7 cellular contexts compared by ENCODE assay signal in genomic region chr17:74042744-74043486, GRCh38.
DNase-seq lines count a peak whose midpoint lies in the region; ATAC-seq and TF ChIP-seq lines count a peak whose summit lies in the region.

No MANE protein-coding gene starts in this region.

- 18% methylated on average over 8 of the region's 8 CpGs for WGBS in GM23248 (ENCODE audit: low coverage in 1 of 2, low lambda C conversion rate in 2 of 2, missing lambda C conversion rate in 2 of 2), 2 experiments

- no peaks in the 10 kb centered on the region for H3K79me2 ChIP-seq in GM23248 (ENCODE audit: insufficient read depth)

- DNase-seq in GM23248 (peak; percentile 99), SJCRH30 (peak; percentile 37 to 39), foreskin fibroblast (peak; percentile 32), NCI-H1417 (lab: John Stamatoyannopoulos, UW) (no peak), Kasumi-1 (lab: John Stamatoyannopoulos, UW) (no peak)
- DNase-seq in stimulated activated CD4-positive, alpha-beta T cell treated with anti-CD3 and anti-CD28 coated beads, Interleukin-4, amount 100 ng/mL, for 4 hours = peak; percentile 2 to 3

- H3K9ac ChIP-seq in GM23248 = no peak overlapping the region

- TF ChIP-seq CTCF in foreskin fibroblast (IDR thresholded peaks at IDR 0.05; ENCODE audit: low read depth, low read length) = no peak

- H3K9me2 ChIP-seq in GM23248 (ENCODE audit: insufficient read depth) = no peaks in the 10 kb centered on the region

- H2AFZ ChIP-seq in GM23248 = no peak overlapping the region

- H3K9me3 ChIP-seq in GM23248 (ENCODE audit: low read depth) (no peaks in the 10 kb centered on the region), SJCRH30 (replicated peaks) (no peaks in the 10 kb centered on the region)

- H3K27ac ChIP-seq in GM23248 (no peak overlapping the region), SJCRH30 (no peak overlapping the region)

- H3K4me1 ChIP-seq in GM23248 (ENCODE audit: insufficient read depth) (peaks cover 8% of the 10 kb centered on the region), SJCRH30 (no peaks in the 10 kb centered on the region)

- peaks cover 3% of the 10 kb centered on the region; the same call in 1 of the 2 replicates for H3F3A ChIP-seq in GM23248 (ENCODE audit: insufficient read depth)

- ATAC-seq in GM21367 (IDR thresholded peaks at IDR 0.05; ENCODE audit: unreplicated experiment) = no peak

- H3K36me3 ChIP-seq in GM23248 (ENCODE audit: low read depth) = no peaks in the 10 kb centered on the region
- H3K36me3 ChIP-seq in SJCRH30 = no peaks in the 10 kb centered on the region

- H3K27me3 ChIP-seq in GM23248 (replicated peaks; ENCODE audit: insufficient read depth) = no peaks in the 10 kb centered on the region
- peaks cover 31% of the 10 kb centered on the region for H3K27me3 ChIP-seq in SJCRH30

- in situ Hi-C loops in GM23248 (cut with MboI) = no loop called here

- no peak overlapping the region for H3K4me3 ChIP-seq in GM23248
- no peak overlapping the region for H3K4me3 ChIP-seq in SJCRH30
- H3K4me3 ChIP-seq in foreskin fibroblast (ENCODE audit: low read depth in 1 of 2, low read length in 2 of 2) = no peak overlapping the region

- H4K20me1 ChIP-seq in GM23248 (ENCODE audit: insufficient read depth) = no peaks in the 10 kb centered on the region

- H3K4me2 ChIP-seq in GM23248 (ENCODE audit: unreplicated experiment) = peak overlapping the region; percentile 45

Comparison
In these comparisons a context has a peak if more than half of its experiments do, and no peak if none do; other contexts are left out.
1. DNase-seq: peak in GM23248 (single experiment), SJCRH30 (2 of 2), foreskin fibroblast (2 of 2) and stimulated activated CD4-positive, alpha-beta T cell treated with anti-CD3 and anti-CD28 coated beads, Interleukin-4, amount 100 ng/mL, for 4 hours (2 of 2); none in NCI-H1417 (0 of 3) and Kasumi-1 (0 of 2).